1 cellular context compared by ENCODE assay signal in genomic region chr17:42406602-42407288, GRCh38.
TF ChIP-seq lines count a peak whose summit lies in the region.

No MANE protein-coding gene starts in this region.

TF ChIP-seq in HepG2, 621 proteins besides CTCF, POLR2A, EP300 and RAD21:
- TF ChIP-seq THAP7 (CRISPR knock-in tag; IDR thresholded peaks at IDR 0.05) (0 out of 2 replicates have a peak, but pooled peaks have one; percentile 14), MZF1 (CRISPR knock-in tag; IDR thresholded peaks at IDR 0.05; ENCODE audit: borderline replicate concordance) (no peak), ZNF24 (IDR thresholded peaks at IDR 0.05) (no peak), KLF6 (CRISPR knock-in tag; IDR thresholded peaks at IDR 0.05) (no peak), ZBTB21 (CRISPR knock-in tag; IDR thresholded peaks at IDR 0.05) (no peak), MBNL3 (CRISPR knock-in tag; conservative IDR thresholded peaks at IDR 0.05) (no peak)
